Comparison of ENCODE assay signal across 8 cellular contexts in genomic region chr20:48904566-48905321, GRCh38. TPM values are rescaled to one million over a fixed set of nuclear protein-coding genes. Genes with fewer than 3 reads are reported as not detected.
DNase-seq lines count a peak whose midpoint lies in the region; ATAC-seq and TF ChIP-seq lines count a peak whose summit lies in the region.

No MANE protein-coding gene starts in this region.

- no peaks in the 10 kb centered on the region for H3K36me3 ChIP-seq in BLaER1 treated with 17β-estradiol and CSF1 and Interleukin-3, amounts not matched to agents 10 nM and 100 nM
- no peaks in the 10 kb centered on the region for H3K36me3 ChIP-seq in NT2/D1 (ENCODE audit: insufficient read depth, insufficient read length, low read length)

- no peaks in the 10 kb centered on the region for H4K20me1 ChIP-seq in BLaER1 treated with 17β-estradiol and CSF1 and Interleukin-3, amounts not matched to agents 10 nM and 100 nM

- H3K36me3 Mint-ChIP-seq in naive thymus-derived CD8-positive, alpha-beta T cell: no peaks in the 10 kb centered on the region

- H3K9me3 Mint-ChIP-seq in naive thymus-derived CD8-positive, alpha-beta T cell: peaks cover 0 to 8% (median 0%) of the 10 kb centered on the region in 9 donors

- peaks cover 22 to 55% (median 37%) of the 10 kb centered on the region in 10 experiments for H3K4me1 ChIP-seq in BLaER1 treated with 17β-estradiol and CSF1 and Interleukin-3, amounts not matched to agents 10 nM and 100 nM
- H3K4me1 ChIP-seq in NT2/D1 (ENCODE audit: insufficient read depth, insufficient read length): peaks cover 3% of the 10 kb centered on the region

- H3K27ac ChIP-seq in BLaER1 treated with 17β-estradiol and CSF1 and Interleukin-3, amounts not matched to agents 10 nM and 100 nM: peak overlapping the region in 4 of 11 experiments; percentile 2 to 24 (median 12); a peak in 3 of 22 replicates

- POLR2A ChIA-PET in HEK293T (lab: Yijun Ruan, JAX): no interaction called here
- POLR2A ChIA-PET in naive thymus-derived CD8-positive, alpha-beta T cell (lab: Charles Lee): interaction anchor here (0.7 to 1.6 kb wide), 7 partner anchors 17 to 249 kb away, joined by 3 to 8 read pairs (median 5); partner anchors contain the start of genes ARFGEF2 and PREX1

- no peaks in the 10 kb centered on the region for H3K27me3 Mint-ChIP-seq in naive thymus-derived CD8-positive, alpha-beta T cell

- peak; percentile 61 for ATAC-seq in esophagus mucosa
- peak; percentile 65 to 69 for ATAC-seq in naive thymus-derived CD8-positive, alpha-beta T cell
- no peak for ATAC-seq in GM19324 (IDR thresholded peaks at IDR 0.05; ENCODE audit: low FRiP score, unreplicated experiment)

- CTCF ChIA-PET in HEK293T (lab: Yijun Ruan, JAX): interaction anchor here (0.6 to 2.0 kb wide), 6 partner anchors 42 to 247 kb away, joined by 3 to 26 read pairs (median 6); no protein-coding TSS in a partner anchor

- H3K9ac ChIP-seq in BLaER1 treated with 17β-estradiol and CSF1 and Interleukin-3, amounts not matched to agents 10 nM and 100 nM: peak overlapping the region in 7 of 11 experiments; percentile 1 to 56 (median 30); a peak in 7 of 22 replicates
- peak overlapping the region; percentile 71 for H3K9ac ChIP-seq in NT2/D1 (ENCODE audit: insufficient read length, low read depth)

- H3K27me3 ChIP-seq in BLaER1 treated with 17β-estradiol and CSF1 and Interleukin-3, amounts not matched to agents 10 nM and 100 nM: no peaks in the 10 kb centered on the region
- H3K27me3 ChIP-seq in NT2/D1 (ENCODE audit: insufficient read depth, insufficient read length): no peaks in the 10 kb centered on the region

- peak overlapping the region in 2 of 10 donors; percentile 51 to 71 for H3K27ac Mint-ChIP-seq in naive thymus-derived CD8-positive, alpha-beta T cell

- H3K9me3 ChIP-seq in BLaER1 treated with 17β-estradiol and CSF1 and Interleukin-3, amounts not matched to agents 10 nM and 100 nM (replicated peaks in 1 of 11): peaks cover 11 to 15% (median 13%) of the 10 kb centered on the region in 11 experiments
- peaks cover 14% of the 10 kb centered on the region; the same call in 1 of the 2 replicates for H3K9me3 ChIP-seq in NT2/D1 (ENCODE audit: insufficient read depth, low read length)

- no peak overlapping the region for H3K4me3 Mint-ChIP-seq in naive thymus-derived CD8-positive, alpha-beta T cell

- H3K4me3 ChIP-seq in BLaER1 treated with 17β-estradiol and CSF1 and Interleukin-3, amounts not matched to agents 10 nM and 100 nM: no peak overlapping the region
- H3K4me3 ChIP-seq in NT2/D1 (ENCODE audit: insufficient read length, low read depth): peak overlapping the region; percentile 10

- H3K4me1 Mint-ChIP-seq in naive thymus-derived CD8-positive, alpha-beta T cell: peaks cover 2 to 22% (median 7%) of the 10 kb centered on the region in 4 donors

- DNase-seq in HEK293T (ENCODE audit: extremely low spot score): peak; percentile 70
- peak; percentile 49 for DNase-seq in NT2/D1 (ENCODE audit: low read depth, low spot score)
- DNase-seq in activated T-cell treated with anti-CD3 and anti-CD28 coated beads for 24 hours (ENCODE audit: low read depth): peak; percentile 64
- peak; percentile 44 to 81 (median 67) for DNase-seq in naive thymus-derived CD8-positive, alpha-beta T cell
- DNase-seq in stimulated activated naive CD4-positive, alpha-beta T cell (lab: John Stamatoyannopoulos, UW): peak; percentile 13 to 57 (median 24)

- H3K4me2 ChIP-seq in BLaER1 treated with 17β-estradiol and CSF1 and Interleukin-3, amounts not matched to agents 10 nM and 100 nM: peak overlapping the region; percentile 62 to 91 (median 71)

TF ChIP-seq in HEK293T, 16 proteins besides CTCF, POLR2A, EP300 and RAD21:
- TF ChIP-seq SP1 (IDR thresholded peaks at IDR 0.05) (no peak), LEF1 (IDR thresholded peaks at IDR 0.05; ENCODE audit: borderline replicate concordance) (no peak), ZNF384 (IDR thresholded peaks at IDR 0.05) (peak; percentile 96), SUZ12 (IDR thresholded peaks at IDR 0.05) (no peak)

RNA-seq across cellular contexts. Expression of gene ARFGEF2, which starts 16.8 kb away (rescaled TPM):
- 22.6 TPM for total RNA-seq in esophagus mucosa
- total RNA-seq in naive thymus-derived CD8-positive, alpha-beta T cell: 10 to 100 TPM; 28.3 to 37.0 TPM
- 10 to 100 TPM in 2 of 3 donors, 1 to 10 TPM in 1; 9.4 to 12.5 (median 10.8) TPM for polyA plus RNA-seq in naive thymus-derived CD8-positive, alpha-beta T cell
